In the genomic region with DNA sequence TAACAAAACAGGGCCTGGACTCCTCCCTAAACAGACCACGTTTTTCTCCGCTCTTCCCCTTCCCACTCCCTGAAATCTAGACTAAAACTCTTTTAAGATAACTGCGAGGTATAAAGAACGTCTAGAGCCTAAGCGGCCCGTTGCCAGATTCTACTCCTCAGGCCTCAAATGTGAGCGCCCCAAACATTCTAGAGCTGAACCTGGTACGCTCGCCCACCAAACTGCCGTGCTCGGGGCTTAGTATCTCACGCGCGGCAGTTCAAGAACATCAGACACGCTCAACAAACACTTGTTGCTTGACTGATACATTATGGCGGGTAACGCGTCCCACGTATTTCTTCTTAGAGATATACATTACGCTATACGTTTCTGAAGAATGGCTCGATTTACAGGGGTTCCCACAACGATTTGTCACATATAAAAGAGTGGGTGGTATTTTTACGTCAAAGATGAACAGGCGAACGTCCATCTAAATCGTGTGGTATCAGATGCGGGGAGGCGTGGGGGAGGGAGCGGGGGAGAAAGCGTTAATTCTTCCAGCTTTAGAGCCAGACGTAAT, we compare ENCODE assay signal across 8 cellular contexts. TPM values are rescaled to one million over a fixed set of nuclear protein-coding genes. Genes with fewer than 3 reads are reported as not detected.
A peak's percentile ranks its signal among the peaks of the same experiment; 100 is the strongest.
DNase-seq lines count a peak whose midpoint lies in the region; ATAC-seq and TF ChIP-seq lines count a peak whose summit lies in the region.

No MANE protein-coding gene starts in this region.

- H3K36me3 Mint-ChIP-seq in Calu3 (ENCODE audit: insufficient read depth, unreplicated experiment), result peaks cover 31% of the 10 kb centered on the region
- peaks cover 38% of the 10 kb centered on the region for H3K36me3 Mint-ChIP-seq in activated naive CD4-positive, alpha-beta T cell treated with anti-CD3 and anti-CD28 coated beads for 36 hours (ENCODE audit: low read depth)

- H3K27me3 ChIP-seq in Panc1 (ENCODE audit: control insufficient read depth, insufficient read depth, low read length) (no peaks in the 10 kb centered on the region), trophoblast cell (ENCODE audit: insufficient read depth, low read length) (no peaks in the 10 kb centered on the region)

- peak overlapping the region; percentile 94 for H3K27ac Mint-ChIP-seq in Calu3 (ENCODE audit: unreplicated experiment)
- peak overlapping the region; percentile 99 for H3K27ac Mint-ChIP-seq in activated naive CD4-positive, alpha-beta T cell treated with anti-CD3 and anti-CD28 coated beads for 36 hours

- peak overlapping the region; percentile 72 for H4K91ac ChIP-seq in trophoblast cell (ENCODE audit: low read depth, low read length)

- peak overlapping the region; percentile 17 for H2AFZ ChIP-seq in trophoblast cell (ENCODE audit: insufficient read depth, low read length, poor library complexity)

- H3K27ac ChIP-seq in Panc1 (ENCODE audit: low read length) (peak overlapping the region; percentile 84), trophoblast cell (ENCODE audit: low read depth, low read length) (peak overlapping the region; percentile 59)

- H3K9ac ChIP-seq in trophoblast cell (ENCODE audit: low read length), result peak overlapping the region; percentile 84

- no peaks in the 10 kb centered on the region for H3K27me3 Mint-ChIP-seq in Calu3 (ENCODE audit: unreplicated experiment)
- no peaks in the 10 kb centered on the region for H3K27me3 Mint-ChIP-seq in activated naive CD4-positive, alpha-beta T cell treated with anti-CD3 and anti-CD28 coated beads for 36 hours (ENCODE audit: low read depth)

- peak overlapping the region; percentile 91 for H3K4me3 Mint-ChIP-seq in Calu3 (ENCODE audit: low read depth, unreplicated experiment)
- H3K4me3 Mint-ChIP-seq in activated naive CD4-positive, alpha-beta T cell treated with anti-CD3 and anti-CD28 coated beads for 36 hours, result peak overlapping the region; percentile 95

- TF ChIP-seq CTCF in Calu3 (IDR thresholded peaks at IDR 0.05; ENCODE audit: unreplicated experiment) (no peak), Panc1 (IDR thresholded peaks at IDR 0.05) (no peak)

- no peak overlapping the region for H2BK120ac ChIP-seq in trophoblast cell (ENCODE audit: insufficient read depth, low read length, poor library complexity)

- peak overlapping the region; percentile 81 for H4K8ac ChIP-seq in trophoblast cell (ENCODE audit: low read depth, low read length)

- H3K9me3 ChIP-seq in Panc1 (ENCODE audit: control insufficient read depth, insufficient read depth, low read depth, low read length) (no peaks in the 10 kb centered on the region), trophoblast cell (ENCODE audit: insufficient read depth, low read depth, low read length) (no peaks in the 10 kb centered on the region)

- peak overlapping the region; percentile 11 for H3K14ac ChIP-seq in trophoblast cell (ENCODE audit: low read length)

- BruUV-seq in Calu3 (replicated peaks; lab: Mats Ljungman, UMichigan), result no TSS peak
- BruUV-seq in Panc1 (replicated peaks; lab: Mats Ljungman, UMichigan), result no TSS peak

- H3K18ac ChIP-seq in trophoblast cell (ENCODE audit: low read length), result peak overlapping the region; percentile 53

- peaks cover 14% of the 10 kb centered on the region for H3K79me2 ChIP-seq in trophoblast cell (ENCODE audit: control insufficient read depth, insufficient read depth, low read length, poor library complexity)

- in situ Hi-C loops in Panc1 (cut with HindIII; ENCODE audit: low pct_unique_long_range_greater_than_20kb, low sequenced_read_pairs), result loop anchor here (25.0 kb wide), 1 partner anchor 411 kb away; no protein-coding TSS in a partner anchor

- no CpG with 5 or more reads among the region's 32 CpGs for whole genome bisulfite sequencing in trophoblast cell (ENCODE audit: extremely low coverage, insufficient coverage, insufficient read length)

- H3K4me3 ChIP-seq in Panc1 (ENCODE audit: low read depth in 2 of 2, low read length in 2 of 2) (peak overlapping the region; percentile 54 to 78), trophoblast cell (ENCODE audit: low read depth, low read length) (peak overlapping the region; percentile 75)

- H3K4me1 Mint-ChIP-seq in Calu3 (ENCODE audit: low read depth, unreplicated experiment), result peaks cover 8% of the 10 kb centered on the region
- peaks cover 49% of the 10 kb centered on the region for H3K4me1 Mint-ChIP-seq in activated naive CD4-positive, alpha-beta T cell treated with anti-CD3 and anti-CD28 coated beads for 36 hours (ENCODE audit: low read depth)

- no peak overlapping the region for H2BK12ac ChIP-seq in trophoblast cell (ENCODE audit: low read length)

- H3K4ac ChIP-seq in trophoblast cell (ENCODE audit: low read depth, low read length), result peak overlapping the region; percentile 40

- POLR2A ChIA-PET in Panc1 (lab: Charles Lee), result interaction anchor here (0.6 to 1.2 kb wide), 3 partner anchors 12 to 966 kb away, joined by 3 to 12 read pairs (median 4); no protein-coding TSS in a partner anchor

- H2AK5ac ChIP-seq in trophoblast cell (ENCODE audit: low read length), result peak overlapping the region; percentile 27

- intact Hi-C loops in Calu3 (cut with micrococcal nuclease; ENCODE audit: unreplicated experiment), result loop anchor here (2.0 kb wide), 1 partner anchor 21 kb away; a partner anchor contains a TSS
- intact Hi-C loops in Panc1 (cut with micrococcal nuclease; ENCODE audit: unreplicated experiment), result no loop called here
- intact Hi-C loops in activated naive CD4-positive, alpha-beta T cell treated with anti-CD3 and anti-CD28 coated beads for 36 hours (cut with micrococcal nuclease), result loop anchor here (1.0 to 10.0 kb wide), 13 partner anchors 10 to 903 kb away; a partner anchor contains a TSS
- intact Hi-C loops in Right ventricle myocardium superior (cut with DNase I), result no loop called here

- H3K9me3 Mint-ChIP-seq in Calu3 (ENCODE audit: low read depth, unreplicated experiment), result no peaks in the 10 kb centered on the region
- no peaks in the 10 kb centered on the region for H3K9me3 Mint-ChIP-seq in activated naive CD4-positive, alpha-beta T cell treated with anti-CD3 and anti-CD28 coated beads for 36 hours

- H3K36me3 ChIP-seq in Panc1 (ENCODE audit: control insufficient read depth, insufficient read depth, low read length), result no peaks in the 10 kb centered on the region; the same call in 1 of the 2 replicates
- H3K36me3 ChIP-seq in trophoblast cell (ENCODE audit: control insufficient read depth in 1 of 2, insufficient read depth in 2 of 2, low read length in 2 of 2), result peaks cover 2 to 5% of the 10 kb centered on the region in 2 experiments

- CTCF ChIA-PET in Calu3 (lab: Charles Lee) (interaction anchor here (0.6 to 3.0 kb wide), 4 partner anchors 21 to 173 kb away, joined by 3 to 11 read pairs (median 4); a partner anchor contains a TSS), Panc1 (lab: Charles Lee) (interaction anchor here (0.5 to 1.0 kb wide), 3 partner anchors 21 to 1072 kb away, joined by 3 to 4 read pairs (median 3); no protein-coding TSS in a partner anchor)
- CTCF ChIA-PET in activated naive CD4-positive, alpha-beta T cell treated with anti-CD3 and anti-CD28 coated beads for 36 hours (lab: Charles Lee), result interaction anchor here (2.3 to 3.1 kb wide), 3 partner anchors 21 to 26 kb away, joined by 8 to 12 read pairs (median 10); a partner anchor contains a TSS

- DNase-seq in Calu3 (no peak), Panc1 (ENCODE audit: low read depth, low spot score) (no peak), Right ventricle myocardium superior (no peak), trophoblast cell (peak in 1 of 2 donors; percentile 52), amniotic stem cell (lab: John Stamatoyannopoulos, UW) (no peak)
- peak; percentile 57 for DNase-seq in activated naive CD4-positive, alpha-beta T cell treated with anti-CD3 and anti-CD28 coated beads for 36 hours

- H2BK5ac ChIP-seq in trophoblast cell (ENCODE audit: low read depth, low read length, poor library complexity), result peak overlapping the region; percentile 26

- peaks cover 16% of the 10 kb centered on the region for H3K79me1 ChIP-seq in trophoblast cell (ENCODE audit: low read length)

- peaks cover 16% of the 10 kb centered on the region for H3K4me1 ChIP-seq in Panc1 (ENCODE audit: control insufficient read depth, insufficient read depth, low read length)
- H3K4me1 ChIP-seq in trophoblast cell (ENCODE audit: control insufficient read depth in 1 of 2, insufficient read depth in 2 of 2, low read length in 2 of 2), result no peaks in the 10 kb centered on the region

- peak overlapping the region; percentile 99 for H3K4me2 ChIP-seq in trophoblast cell (ENCODE audit: low read length)

- H3K23ac ChIP-seq in trophoblast cell (ENCODE audit: low read length), result no peak overlapping the region

- H4K12ac ChIP-seq in trophoblast cell (ENCODE audit: low read depth, low read length), result no peak overlapping the region

- ATAC-seq in HG02943 (IDR thresholded peaks at IDR 0.05; ENCODE audit: low read depth, unreplicated experiment), result peak; percentile 4
- ATAC-seq in Panc1, result no peak
- peak; percentile 6 for ATAC-seq in Right ventricle myocardium superior (ENCODE audit: poor library complexity)
- ATAC-seq in GM21717 (IDR thresholded peaks at IDR 0.05; ENCODE audit: unreplicated experiment), result no peak

RNA-seq across cellular contexts. Expression of a gene that starts 0.6 kb away (rescaled TPM):
- total RNA-seq in Calu3 (2022) (4.1 and 4.4 TPM in 2 replicates), Panc1 (2021; ENCODE audit: unreplicated experiment) (14.3 TPM), Right ventricle myocardium superior (14.2 TPM)
- 12.8 TPM for polyA plus RNA-seq in Panc1 (2012; ENCODE audit: insufficient read length)
- total RNA-seq in activated naive CD4-positive, alpha-beta T cell treated with anti-CD3 and anti-CD28 coated beads for 36 hours, result 10 to 100 TPM; 25.8 to 27.1 TPM
- polyA plus RNA-seq in trophoblast cell (2013), result 16.3 and 17.6 TPM in 2 replicates

RNA-seq across cellular contexts. Expression of a gene that starts 0.8 kb away (rescaled TPM):
- total RNA-seq in Calu3 (2022) (13.8 TPM in 2 replicates), Panc1 (2021; ENCODE audit: unreplicated experiment) (21.2 TPM), Right ventricle myocardium superior (7.8 TPM)
- polyA plus RNA-seq in Panc1 (2012; ENCODE audit: insufficient read length), result 8.6 TPM
- 10 to 100 TPM; 14.3 to 15.2 TPM for total RNA-seq in activated naive CD4-positive, alpha-beta T cell treated with anti-CD3 and anti-CD28 coated beads for 36 hours
- 16.6 and 16.8 TPM in 2 replicates for polyA plus RNA-seq in trophoblast cell (2013)

RNA-seq across cellular contexts. Expression of a gene that starts 21.4 kb away (rescaled TPM):
- total RNA-seq in Calu3 (2022) (48.1 and 49.6 TPM in 2 replicates), Panc1 (2021; ENCODE audit: unreplicated experiment) (85.3 TPM), Right ventricle myocardium superior (193 TPM)
- polyA plus RNA-seq in Panc1 (2012; ENCODE audit: insufficient read length), result 144 TPM
- total RNA-seq in activated naive CD4-positive, alpha-beta T cell treated with anti-CD3 and anti-CD28 coated beads for 36 hours, result 10 to 100 TPM; 73.9 to 75.7 TPM
- 56.7 and 57.1 TPM in 2 replicates for polyA plus RNA-seq in trophoblast cell (2013)

RNA-seq across cellular contexts. Expression of a gene that starts 25.6 kb away (rescaled TPM):
- 24.8 and 49.0 TPM in 2 replicates for total RNA-seq in Calu3 (2022)
- total RNA-seq in Panc1 (2021; ENCODE audit: unreplicated experiment), result 27.7 TPM
- polyA plus RNA-seq in Panc1 (2012; ENCODE audit: insufficient read length), result 8.6 TPM
- 1 to 10 TPM; 7.5 to 8.4 TPM for total RNA-seq in activated naive CD4-positive, alpha-beta T cell treated with anti-CD3 and anti-CD28 coated beads for 36 hours
- total RNA-seq in Right ventricle myocardium superior, result 3.1 TPM
- polyA plus RNA-seq in trophoblast cell (2013), result 2.7 and 2.9 TPM in 2 replicates

Comparison
In these comparisons a context has a peak if more than half of its experiments do, and no peak if none do; other contexts are left out.
1. ATAC-seq: peak in HG02943 (single experiment) and Right ventricle myocardium superior (single experiment); none in Panc1 (single experiment) and GM21717 (single experiment).
2. intact Hi-C loops: an anchor here in Calu3 (2.0 kb wide) and activated naive CD4-positive, alpha-beta T cell treated with anti-CD3 and anti-CD28 coated beads for 36 hours (1.0 to 10.0 kb wide); none called in Panc1 and Right ventricle myocardium superior.